Comparison of ENCODE assay signal across 16 cellular contexts in genomic region chr1:20983297-20983889, GRCh38.
DNase-seq lines count a peak whose midpoint lies in the region; ATAC-seq, FAIRE-seq and TF ChIP-seq lines count a peak whose summit lies in the region.
"Had no signal": no experiment of that assay in that cellular context is flagged by ENCODE, and none has a peak within 500 bp of the region (broad histone marks: within the 10 kb centered on the region; RNA-seq: fewer than 3 reads in every experiment).

No MANE protein-coding gene starts in this region.

- ATAC-seq in right lobe of liver (peak; percentile 39 to 62 (median 44)), GM18502 (IDR thresholded peaks at IDR 0.05; ENCODE audit: poor library complexity, unreplicated experiment) (no peak)
- ATAC-seq: esophagus mucosa, heart right ventricle, WTC11 had no signal

- H3K18ac ChIP-seq in mesendoderm (ENCODE audit: low read length): no peak overlapping the region

- no peak overlapping the region for H2BK15ac ChIP-seq in mesendoderm (replicated peaks; ENCODE audit: low read depth)

- H3K9ac ChIP-seq in OCI-LY1 (ENCODE audit: low read length) (no peak overlapping the region), mesendoderm (ENCODE audit: low read length) (no peak overlapping the region)
- H3K9ac ChIP-seq: BLaER1 had no signal

- H3K36me3 ChIP-seq in HEK293 (ENCODE audit: control insufficient read depth in 2 of 2, insufficient read depth in 1 of 2, low read length in 2 of 2): peaks cover 0 to 6% of the 10 kb centered on the region in 2 experiments; a peak in 1 of 3 replicates
- H3K36me3 ChIP-seq in OCI-LY1 (ENCODE audit: insufficient read depth, low read length): peaks cover 17% of the 10 kb centered on the region; the same call in 1 of the 2 replicates
- no peaks in the 10 kb centered on the region for H3K36me3 ChIP-seq in right lobe of liver
- no peaks in the 10 kb centered on the region for H3K36me3 ChIP-seq in mesendoderm (ENCODE audit: control insufficient read depth, insufficient read depth, low read length)

- H4K5ac ChIP-seq in mesendoderm (ENCODE audit: low read length): no peak overlapping the region

- peaks cover 2% of the 10 kb centered on the region for H3K79me1 ChIP-seq in mesendoderm (ENCODE audit: low read length)

- intact Hi-C loops in right lobe of liver (cut with DNase I): loop anchor here in 1 of 2 donors (5.0 kb wide), 1 partner anchor 214 kb away; no protein-coding TSS in a partner anchor

- H3K9me3 ChIP-seq in HEK293 (ENCODE audit: control insufficient read depth, insufficient read depth, low read depth, low read length): no peaks in the 10 kb centered on the region
- no peaks in the 10 kb centered on the region for H3K9me3 ChIP-seq in OCI-LY1 (ENCODE audit: low read length)
- no peaks in the 10 kb centered on the region for H3K9me3 ChIP-seq in right lobe of liver
- H3K9me3 ChIP-seq: BLaER1, heart right ventricle had no signal

- H3K27ac ChIP-seq in HEK293 (ENCODE audit: extremely low read depth, low read depth, low read length): no peak overlapping the region
- H3K27ac ChIP-seq in OCI-LY1 (ENCODE audit: low read depth, low read length, poor library complexity, severe bottlenecking): no peak overlapping the region
- H3K27ac ChIP-seq in right lobe of liver: no peak overlapping the region
- no peak overlapping the region for H3K27ac ChIP-seq in mesendoderm (ENCODE audit: low read depth, low read length)
- H3K27ac ChIP-seq: BLaER1, heart right ventricle had no signal

- H3K27me3 ChIP-seq in OCI-LY1 (ENCODE audit: insufficient read depth, low read length) (no peaks in the 10 kb centered on the region), right lobe of liver (no peaks in the 10 kb centered on the region), mesendoderm (ENCODE audit: insufficient read depth, low read length, poor library complexity) (no peaks in the 10 kb centered on the region)
- H3K27me3 ChIP-seq: BLaER1, heart right ventricle had no signal

- H4K20me1 ChIP-seq in OCI-LY1 (ENCODE audit: insufficient read depth, low read length): no peaks in the 10 kb centered on the region

- CTCF ChIA-PET in HEK293 (lab: Yijun Ruan, JAX): interaction anchor here (0.7 to 5.0 kb wide), 3 partner anchors 108 to 212 kb away, joined by 3 to 52 read pairs (median 4); no protein-coding TSS in a partner anchor

- no peaks in the 10 kb centered on the region for H3K9me2 ChIP-seq in OCI-LY1 (ENCODE audit: low read depth, low read length)

- POLR2A ChIA-PET in HEK293 (lab: Yijun Ruan, JAX): no interaction called here

- H2AFZ ChIP-seq in OCI-LY1 (ENCODE audit: low read length): no peak overlapping the region

- no peak overlapping the region for H2AK5ac ChIP-seq in mesendoderm (ENCODE audit: low read length)

- no peak overlapping the region for H2BK120ac ChIP-seq in mesendoderm (ENCODE audit: low read depth, low read length)

- no peak overlapping the region for H3K23ac ChIP-seq in mesendoderm (ENCODE audit: low read length)

- H3K4me2 ChIP-seq in OCI-LY1 (ENCODE audit: low read length): no peak overlapping the region
- H3K4me2 ChIP-seq in mesendoderm (ENCODE audit: low read length): no peak overlapping the region
- H3K4me2 ChIP-seq: BLaER1 had no signal

- H3K4ac ChIP-seq in mesendoderm (ENCODE audit: low read depth, low read length): no peak overlapping the region

- H3K79me2 ChIP-seq in OCI-LY1 (ENCODE audit: insufficient read depth, low read length) (no peaks in the 10 kb centered on the region), mesendoderm (ENCODE audit: control insufficient read depth, insufficient read depth, low read length) (no peaks in the 10 kb centered on the region)

- H2BK5ac ChIP-seq in mesendoderm (ENCODE audit: low read length): no peak overlapping the region

- H3K4me1 ChIP-seq in HEK293 (ENCODE audit: control insufficient read depth, insufficient read depth, low read length): peaks cover 8% of the 10 kb centered on the region
- H3K4me1 ChIP-seq in OCI-LY1 (ENCODE audit: insufficient read depth, low read length, severe bottlenecking): no peaks in the 10 kb centered on the region
- H3K4me1 ChIP-seq in right lobe of liver: no peaks in the 10 kb centered on the region
- no peaks in the 10 kb centered on the region for H3K4me1 ChIP-seq in mesendoderm (ENCODE audit: control insufficient read depth, low read depth, low read length)
- H3K4me1 ChIP-seq: BLaER1 had no signal

- FAIRE-seq in D721Med (lab: Jason Lieb, UNC): no peak
- FAIRE-seq: astrocyte had no signal

- no peak overlapping the region for H4K8ac ChIP-seq in mesendoderm (ENCODE audit: low read depth, low read length)

- DNase-seq in D721Med (ENCODE audit: insufficient read length, low spot score) (no peak), right lobe of liver (no peak), cortex of kidney (lab: John Stamatoyannopoulos, UW) (no peak), GDM1 (lab: John Stamatoyannopoulos, UW) (no peak), mesendoderm (no peak)
- DNase-seq: activated gamma-delta T cell treated with Interleukin-2 at 50 U/mL for 16 hours, heart right ventricle, NCI-H446, RPMI8226 had no signal

- 78% methylated on average over 3 of the region's 3 CpGs for WGBS in right lobe of liver (ENCODE audit: insufficient coverage, low coverage, low lambda C conversion rate, missing lambda C conversion rate)
- no CpG with 5 or more reads among the region's 3 CpGs for WGBS in mesendoderm (ENCODE audit: extremely low coverage, insufficient coverage, low lambda C conversion rate)

- H3F3A ChIP-seq in OCI-LY1 (ENCODE audit: insufficient read depth, low read length): no peaks in the 10 kb centered on the region

- H3K4me3 ChIP-seq in HEK293 (ENCODE audit: low read depth, low read length) (no peak overlapping the region), OCI-LY1 (ENCODE audit: low read depth, low read length, poor library complexity, severe bottlenecking) (no peak overlapping the region), right lobe of liver (no peak overlapping the region), mesendoderm (ENCODE audit: low read length) (no peak overlapping the region)
- H3K4me3 ChIP-seq: BLaER1, heart right ventricle had no signal

- H3K56ac ChIP-seq in mesendoderm (ENCODE audit: low read length): no peak overlapping the region

- no peak for TF ChIP-seq POLR2A in right lobe of liver (IDR thresholded peaks at IDR 0.05)

- TF ChIP-seq CTCF in D721Med (IDR thresholded peaks at IDR 0.05; ENCODE audit: insufficient read depth, missing control alignments): peak; percentile 23
- TF ChIP-seq CTCF in HEK293 (tag by site-specific recombination; IDR thresholded peaks at IDR 0.05): no peak
- peak; percentile 42; the same call in 1 of the 2 replicates for TF ChIP-seq CTCF in OCI-LY1 (IDR thresholded peaks at IDR 0.05; ENCODE audit: low read length)
- TF ChIP-seq CTCF in right lobe of liver (IDR thresholded peaks at IDR 0.05): peak; percentile 13 to 29 (median 24)

TF ChIP-seq in HEK293, 187 proteins besides CTCF, POLR2A, EP300 and RAD21:
- TF ChIP-seq FEZF1 (tag by site-specific recombination; IDR thresholded peaks at IDR 0.05): peak; percentile 60
- no peak for TF ChIP-seq ZNF785 (tag by site-specific recombination; IDR thresholded peaks at IDR 0.05)
- no peak for TF ChIP-seq ZBTB7A (tag by site-specific recombination; IDR thresholded peaks at IDR 0.05; ENCODE audit: low read depth)
- TF ChIP-seq ZNF366 (tag by site-specific recombination; conservative IDR thresholded peaks at IDR 0.05): 0 out of 2 replicates have a peak, but pooled peaks have one; percentile 11
- TF ChIP-seq, protein P1, sequence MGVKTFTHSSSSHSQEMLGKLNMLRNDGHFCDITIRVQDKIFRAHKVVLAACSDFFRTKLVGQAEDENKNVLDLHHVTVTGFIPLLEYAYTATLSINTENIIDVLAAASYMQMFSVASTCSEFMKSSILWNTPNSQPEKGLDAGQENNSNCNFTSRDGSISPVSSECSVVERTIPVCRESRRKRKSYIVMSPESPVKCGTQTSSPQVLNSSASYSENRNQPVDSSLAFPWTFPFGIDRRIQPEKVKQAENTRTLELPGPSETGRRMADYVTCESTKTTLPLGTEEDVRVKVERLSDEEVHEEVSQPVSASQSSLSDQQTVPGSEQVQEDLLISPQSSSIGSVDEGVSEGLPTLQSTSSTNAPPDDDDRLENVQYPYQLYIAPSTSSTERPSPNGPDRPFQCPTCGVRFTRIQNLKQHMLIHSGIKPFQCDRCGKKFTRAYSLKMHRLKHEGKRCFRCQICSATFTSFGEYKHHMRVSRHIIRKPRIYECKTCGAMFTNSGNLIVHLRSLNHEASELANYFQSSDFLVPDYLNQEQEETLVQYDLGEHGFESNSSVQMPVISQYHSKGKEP (tag by site-specific recombination; IDR thresholded peaks at IDR 0.05): peak; percentile 61
- TF ChIP-seq ZNF654 (tag by site-specific recombination; IDR thresholded peaks at IDR 0.05; ENCODE audit: low read depth): peak; percentile 33
- no peak for TF ChIP-seq ZSCAN16 (tag by site-specific recombination; IDR thresholded peaks at IDR 0.05)
